ENCODE assay signal across 8 cellular contexts in the genomic region with DNA sequence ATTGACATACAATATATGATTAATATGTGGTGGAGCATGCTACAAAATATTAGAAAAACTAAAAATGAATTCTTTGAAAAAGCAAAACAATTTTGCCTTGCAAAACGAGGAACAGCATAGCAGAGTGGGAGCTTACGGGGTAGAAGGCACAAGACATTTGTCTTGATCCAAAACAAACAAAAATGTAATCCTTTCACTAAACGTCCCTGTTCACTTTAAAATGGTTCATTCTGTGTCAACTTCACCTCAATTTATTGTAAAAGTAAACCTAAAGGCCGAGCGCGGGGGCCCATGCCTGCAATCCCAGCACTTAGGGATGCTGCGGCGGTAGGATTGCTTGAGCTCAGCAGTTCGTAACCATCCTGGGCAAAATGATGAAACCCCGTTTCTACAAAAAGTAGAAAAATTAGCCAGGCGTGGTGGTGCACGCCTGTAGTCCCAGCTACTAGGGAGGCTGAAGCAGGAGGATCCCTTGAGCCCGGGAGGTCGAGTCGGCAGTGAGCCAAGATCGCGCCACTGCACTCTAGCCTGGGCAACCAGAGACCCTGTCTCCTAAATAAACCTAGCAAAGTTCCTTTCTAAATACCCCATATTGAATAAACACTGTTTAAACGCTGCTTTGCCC. TPM values are rescaled to one million over a fixed set of nuclear protein-coding genes. Genes with fewer than 3 reads are reported as not detected.
DNase-seq lines count a peak whose midpoint lies in the region; ATAC-seq and TF ChIP-seq lines count a peak whose summit lies in the region.

No MANE protein-coding gene starts in this region.

- H3K9me3 ChIP-seq in testis: no peaks in the 10 kb centered on the region

- no peaks in the 10 kb centered on the region for H3K27me3 ChIP-seq in kidney epithelial cell (ENCODE audit: control insufficient read depth, insufficient read depth, low read length)
- no peaks in the 10 kb centered on the region for H3K27me3 ChIP-seq in testis

- no peak for TF ChIP-seq CTCF in kidney epithelial cell (IDR thresholded peaks at IDR 0.05; ENCODE audit: insufficient read depth, low read length, poor library complexity, severe bottlenecking)
- TF ChIP-seq CTCF in testis (IDR thresholded peaks at IDR 0.05): no peak

- H3K4me3 ChIP-seq in kidney epithelial cell (ENCODE audit: low read depth, low read length) (peak overlapping the region; percentile 57), testis (peak overlapping the region; percentile 82 to 98)

- peaks cover 12% of the 10 kb centered on the region for H3K4me1 ChIP-seq in testis

- H3K36me3 ChIP-seq in kidney epithelial cell (ENCODE audit: control insufficient read depth, insufficient read depth, low read length): no peaks in the 10 kb centered on the region
- H3K36me3 ChIP-seq in testis (ENCODE audit: low read depth, missing control alignments): no peaks in the 10 kb centered on the region

- peaks cover 18% of the 10 kb centered on the region for H3K4me1 Mint-ChIP-seq in activated CD4-positive, alpha-beta T cell treated with anti-CD3 and anti-CD28 coated beads, Interleukin-2, amount 10 ng/mL, durations not matched to agents 24 days and 14 days
- peaks cover 33% of the 10 kb centered on the region for H3K4me1 Mint-ChIP-seq in activated T-helper 1 cell treated with anti-CD3 and anti-CD28 coated beads, Interleukin-12 subunit alpha, Interleukin-12 subunit beta, Interleukin-2, Interleukin-4 antibody, amounts not matched to agents 30 ng/mL and 10 ng/mL and 1 ng/mL, durations not matched to agents 14 hours and 24 hours and 36 hours (ENCODE audit: low read depth)

- H3K9me3 Mint-ChIP-seq in activated CD4-positive, alpha-beta T cell treated with anti-CD3 and anti-CD28 coated beads, Interleukin-2, amount 10 ng/mL, durations not matched to agents 24 days and 14 days: no peaks in the 10 kb centered on the region
- no peaks in the 10 kb centered on the region for H3K9me3 Mint-ChIP-seq in activated T-helper 1 cell treated with anti-CD3 and anti-CD28 coated beads, Interleukin-12 subunit alpha, Interleukin-12 subunit beta, Interleukin-2, Interleukin-4 antibody, amounts not matched to agents 30 ng/mL and 10 ng/mL and 1 ng/mL, durations not matched to agents 14 hours and 24 hours and 36 hours

- H3K27ac Mint-ChIP-seq in activated CD4-positive, alpha-beta T cell treated with anti-CD3 and anti-CD28 coated beads, Interleukin-2, amount 10 ng/mL, durations not matched to agents 24 days and 14 days: peak overlapping the region; percentile 95
- H3K27ac Mint-ChIP-seq in activated T-helper 1 cell treated with anti-CD3 and anti-CD28 coated beads, Interleukin-12 subunit alpha, Interleukin-12 subunit beta, Interleukin-2, Interleukin-4 antibody, amounts not matched to agents 30 ng/mL and 10 ng/mL and 1 ng/mL, durations not matched to agents 14 hours and 24 hours and 36 hours: peak overlapping the region; percentile 98

- no peak for DNase-seq in activated CD4-positive, alpha-beta T cell treated with anti-CD3 and anti-CD28 coated beads, Interleukin-2, amount 10 ng/mL, durations not matched to agents 24 days and 14 days
- no peak for DNase-seq in activated CD4-positive, alpha-beta T cell treated with anti-CD3 and anti-CD28 coated beads, Interleukin-2, amount 50 U/mL, for 48 hours
- no peak for DNase-seq in activated T-helper 1 cell treated with anti-CD3 and anti-CD28 coated beads, Interleukin-12 subunit alpha, Interleukin-12 subunit beta, Interleukin-2, Interleukin-4 antibody, amounts not matched to agents 30 ng/mL and 10 ng/mL and 1 ng/mL, durations not matched to agents 14 hours and 24 hours and 36 hours (ENCODE audit: low spot score)
- DNase-seq in kidney epithelial cell (ENCODE audit: low read depth) (no peak), testis (no peak), NCI-H2107 (lab: John Stamatoyannopoulos, UW) (no peak), CD1c-positive myeloid dendritic cell (ENCODE audit: extremely low spot score) (no peak)

- peak overlapping the region; percentile 97 for H3K4me3 Mint-ChIP-seq in activated CD4-positive, alpha-beta T cell treated with anti-CD3 and anti-CD28 coated beads, Interleukin-2, amount 10 ng/mL, durations not matched to agents 24 days and 14 days
- H3K4me3 Mint-ChIP-seq in activated T-helper 1 cell treated with anti-CD3 and anti-CD28 coated beads, Interleukin-12 subunit alpha, Interleukin-12 subunit beta, Interleukin-2, Interleukin-4 antibody, amounts not matched to agents 30 ng/mL and 10 ng/mL and 1 ng/mL, durations not matched to agents 14 hours and 24 hours and 36 hours: peak overlapping the region; percentile 97

- TF ChIP-seq POLR2A in testis (IDR thresholded peaks at IDR 0.05): no peak

- intact Hi-C loops in activated CD4-positive, alpha-beta T cell treated with anti-CD3 and anti-CD28 coated beads, Interleukin-2, amount 10 ng/mL, durations not matched to agents 24 days and 14 days (cut with micrococcal nuclease): loop anchor here (2.0 to 5.0 kb wide), 4 partner anchors 78 to 916 kb away; partner anchors contain the start of genes SNX19 and ZBTB44
- intact Hi-C loops in activated T-helper 1 cell treated with anti-CD3 and anti-CD28 coated beads, Interleukin-12 subunit alpha, Interleukin-12 subunit beta, Interleukin-2, Interleukin-4 antibody, amounts not matched to agents 30 ng/mL and 10 ng/mL and 1 ng/mL, durations not matched to agents 14 hours and 24 hours and 36 hours (cut with micrococcal nuclease): loop anchor here (2.0 to 5.0 kb wide), 3 partner anchors 358 to 916 kb away; partner anchors contain the start of gene SNX19
- intact Hi-C loops in testis (cut with DNase I; ENCODE audit: low total_unique reads): loop anchor here (5.0 kb wide), 1 partner anchor 72 kb away; no protein-coding TSS in a partner anchor

- peaks cover 13% of the 10 kb centered on the region for H3K36me3 Mint-ChIP-seq in activated CD4-positive, alpha-beta T cell treated with anti-CD3 and anti-CD28 coated beads, Interleukin-2, amount 10 ng/mL, durations not matched to agents 24 days and 14 days (ENCODE audit: low read depth)
- peaks cover 9% of the 10 kb centered on the region for H3K36me3 Mint-ChIP-seq in activated T-helper 1 cell treated with anti-CD3 and anti-CD28 coated beads, Interleukin-12 subunit alpha, Interleukin-12 subunit beta, Interleukin-2, Interleukin-4 antibody, amounts not matched to agents 30 ng/mL and 10 ng/mL and 1 ng/mL, durations not matched to agents 14 hours and 24 hours and 36 hours (ENCODE audit: low read depth)

- H3K27me3 Mint-ChIP-seq in activated CD4-positive, alpha-beta T cell treated with anti-CD3 and anti-CD28 coated beads, Interleukin-2, amount 10 ng/mL, durations not matched to agents 24 days and 14 days: no peaks in the 10 kb centered on the region
- no peaks in the 10 kb centered on the region for H3K27me3 Mint-ChIP-seq in activated T-helper 1 cell treated with anti-CD3 and anti-CD28 coated beads, Interleukin-12 subunit alpha, Interleukin-12 subunit beta, Interleukin-2, Interleukin-4 antibody, amounts not matched to agents 30 ng/mL and 10 ng/mL and 1 ng/mL, durations not matched to agents 14 hours and 24 hours and 36 hours (ENCODE audit: insufficient read depth)

- H3K27ac ChIP-seq in testis: peak overlapping the region; percentile 91 to 100

- 44 to 61% methylated on average over 18 of the region's 18 CpGs for WGBS in testis, 2 donors

- no peak for ATAC-seq in HG03139 (IDR thresholded peaks at IDR 0.05; ENCODE audit: unreplicated experiment)

RNA-seq across cellular contexts. Expression of gene PRDM10, which starts 2.0 kb away (rescaled TPM):
- total RNA-seq in activated CD4-positive, alpha-beta T cell treated with anti-CD3 and anti-CD28 coated beads, Interleukin-2, amount 10 ng/mL, durations not matched to agents 24 days and 14 days: 15.9 and 16.1 TPM in 2 replicates
- total RNA-seq in activated T-helper 1 cell treated with anti-CD3 and anti-CD28 coated beads, Interleukin-12 subunit alpha, Interleukin-12 subunit beta, Interleukin-2, Interleukin-4 antibody, amounts not matched to agents 30 ng/mL and 10 ng/mL and 1 ng/mL, durations not matched to agents 14 hours and 24 hours and 36 hours: 13.6 and 14.5 TPM in 2 replicates
- total RNA-seq in kidney epithelial cell: 7.1 and 9.9 TPM in 2 replicates
- 10 to 100 TPM in 1 of 2 donors, 1 to 10 TPM in 1; 9.2 to 14.7 TPM for total RNA-seq in testis
- 4.9 TPM for polyA plus RNA-seq in testis (ENCODE audit: insufficient read depth, low read depth, low replicate concordance)
